ENCODE assay signal across 8 cellular contexts in genomic region chr7:101169838-101170531, GRCh38. TPM values are rescaled to one million over a fixed set of nuclear protein-coding genes. Genes with fewer than 3 reads are reported as not detected.
DNase-seq lines count a peak whose midpoint lies in the region; ATAC-seq, FAIRE-seq and TF ChIP-seq lines count a peak whose summit lies in the region.

No MANE protein-coding gene starts in this region.

- peaks cover 88% of the 10 kb centered on the region for H3K27me3 ChIP-seq in colonic mucosa
- peaks cover 8 to 23% (median 18%) of the 10 kb centered on the region in 4 donors for H3K27me3 ChIP-seq in liver (ENCODE audit: control insufficient read depth in 4 of 4, insufficient read depth in 4 of 4, low read length in 3 of 4)

- no peak for TF ChIP-seq EP300 in A549 (IDR thresholded peaks at IDR 0.05)

- H3K9me3 ChIP-seq in A549, result no peaks in the 10 kb centered on the region
- H3K9me3 ChIP-seq in colonic mucosa, result no peaks in the 10 kb centered on the region
- H3K9me3 ChIP-seq in liver (ENCODE audit: control insufficient read depth in 4 of 4, low read length in 3 of 4), result no peaks in the 10 kb centered on the region

- H3K36me3 ChIP-seq in colonic mucosa (no peaks in the 10 kb centered on the region), liver (ENCODE audit: control insufficient read depth in 4 of 4, insufficient read depth in 3 of 4, low read depth in 1 of 4, low read length in 3 of 4) (no peaks in the 10 kb centered on the region)

- peaks cover 87% of the 10 kb centered on the region for H3K27me3 Mint-ChIP-seq in activated CD4-positive, alpha-beta T cell treated with anti-CD3 and anti-CD28 coated beads, Interleukin-2, amount 10 ng/mL, durations not matched to agents 7 days and 5 days

- no peak for FAIRE-seq in A549 (lab: Jason Lieb, UNC)

- H3K4me1 ChIP-seq in A549 (peaks cover 82% of the 10 kb centered on the region), colonic mucosa (peaks cover 19% of the 10 kb centered on the region), liver (ENCODE audit: control insufficient read depth in 4 of 4, insufficient read depth in 4 of 4, low read length in 3 of 4) (peaks cover 13 to 42% (median 17%) of the 10 kb centered on the region in 4 donors)

- H3K27ac Mint-ChIP-seq in activated CD4-positive, alpha-beta T cell treated with anti-CD3 and anti-CD28 coated beads, Interleukin-2, amount 10 ng/mL, durations not matched to agents 7 days and 5 days, result no peak overlapping the region

- H3K9me3 Mint-ChIP-seq in activated CD4-positive, alpha-beta T cell treated with anti-CD3 and anti-CD28 coated beads, Interleukin-2, amount 10 ng/mL, durations not matched to agents 7 days and 5 days, result no peaks in the 10 kb centered on the region

- TF ChIP-seq RAD21 in A549 (conservative IDR thresholded peaks at IDR 0.05 in 1 of 2, IDR thresholded peaks at IDR 0.05 in 1 of 2), result peak; percentile 64 to 69
- peak; percentile 68 to 79 for TF ChIP-seq RAD21 in liver (IDR thresholded peaks at IDR 0.05)

- intact Hi-C loops in colonic mucosa (cut with DNase I), result loop anchor here (2.0 kb wide), 1 partner anchor 23 kb away; no protein-coding TSS in a partner anchor

- H3K4me1 Mint-ChIP-seq in activated CD4-positive, alpha-beta T cell treated with anti-CD3 and anti-CD28 coated beads, Interleukin-2, amount 10 ng/mL, durations not matched to agents 7 days and 5 days, result peaks cover 61% of the 10 kb centered on the region

- peak in 1 of 2 experiments; percentile 63 for DNase-seq in A549 (ENCODE audit: low read depth in 1 of 2, low spot score in 1 of 2)
- peak; percentile 51 for DNase-seq in NCI-H226
- DNase-seq in activated CD4-positive, alpha-beta T cell treated with anti-CD3 and anti-CD28 coated beads, Interleukin-2, amount 10 ng/mL, durations not matched to agents 7 days and 5 days, result peak; percentile 79
- peak; percentile 81 for DNase-seq in colonic mucosa
- peak; percentile 49 for DNase-seq in stimulated activated CD8-positive, alpha-beta memory T cell treated with anti-CD3 and anti-CD28 coated beads, Interleukin-12 subunit alpha, Interleukin-12 subunit beta, amount 100 ng/mL, for 24 hours (ENCODE audit: extremely low read depth)
- no peak for DNase-seq in NCI-H446 treated with DMSO at 0.1 percent for 48 hours (lab: John Stamatoyannopoulos, UW)

- H3K4me2 ChIP-seq in A549, result peak overlapping the region; percentile 98

- WGBS in A549 (ENCODE audit: missing lambda C conversion rate), result 3% methylated on average over 20 of the region's 32 CpGs
- 2% methylated on average over 32 of the region's 32 CpGs for WGBS in liver

- H3K27ac ChIP-seq in A549 (peak overlapping the region in 1 of 2 experiments; percentile 46; a peak in 4 of 6 replicates), colonic mucosa (no peak overlapping the region), liver (ENCODE audit: low read depth in 1 of 2, low read length in 2 of 2) (no peak overlapping the region)

- CTCF ChIA-PET in A549 (lab: Yijun Ruan, JAX), result interaction anchor here (0.5 to 3.1 kb wide), 28 partner anchors 8 to 298 kb away, joined by 3 to 56 read pairs (median 4); partner anchors contain the start of genes AP1S1 and NAT16
- CTCF ChIA-PET in activated CD4-positive, alpha-beta T cell treated with anti-CD3 and anti-CD28 coated beads, Interleukin-2, amount 10 ng/mL, durations not matched to agents 7 days and 5 days (lab: Charles Lee), result interaction anchor here (0.7 to 3.0 kb wide), 6 partner anchors 12 to 104 kb away, joined by 3 to 23 read pairs (median 3); no protein-coding TSS in a partner anchor

- H3K4me3 ChIP-seq in A549 (peak overlapping the region; percentile 36), colonic mucosa (no peak overlapping the region), liver (ENCODE audit: low read depth in 1 of 3, low read length in 3 of 3) (no peak overlapping the region)

- TF ChIP-seq POLR2A in A549 (IDR thresholded peaks at IDR 0.05; ENCODE audit: low read length), result no peak

- H3K36me3 Mint-ChIP-seq in activated CD4-positive, alpha-beta T cell treated with anti-CD3 and anti-CD28 coated beads, Interleukin-2, amount 10 ng/mL, durations not matched to agents 7 days and 5 days (ENCODE audit: low read depth), result peaks cover 2% of the 10 kb centered on the region

- no peak overlapping the region for H3K9ac ChIP-seq in colonic mucosa (ENCODE audit: low read depth in 2 of 2, low read length in 2 of 2)
- H3K9ac ChIP-seq in liver (ENCODE audit: low read depth in 1 of 2, low read length in 2 of 2), result no peak overlapping the region

- peak; percentile 85 for TF ChIP-seq CTCF in A549 (IDR thresholded peaks at IDR 0.05)
- peak; percentile 91 for TF ChIP-seq CTCF in colonic mucosa (IDR thresholded peaks at IDR 0.05)
- peak; percentile 76 for TF ChIP-seq CTCF in liver (IDR thresholded peaks at IDR 0.05; ENCODE audit: low read depth, low read length, missing input control)

- ATAC-seq in A549 (peak; percentile 32 to 62; a peak in 4 of 6 replicates), GM18909 (IDR thresholded peaks at IDR 0.05; ENCODE audit: poor library complexity, unreplicated experiment) (peak; percentile 48)

- H3K4me3 Mint-ChIP-seq in activated CD4-positive, alpha-beta T cell treated with anti-CD3 and anti-CD28 coated beads, Interleukin-2, amount 10 ng/mL, durations not matched to agents 7 days and 5 days, result no peak overlapping the region

- POLR2A ChIA-PET in A549 (lab: Yijun Ruan, JAX), result no interaction called here
- POLR2A ChIA-PET in activated CD4-positive, alpha-beta T cell treated with anti-CD3 and anti-CD28 coated beads, Interleukin-2, amount 10 ng/mL, durations not matched to agents 7 days and 5 days (lab: Charles Lee), result no interaction called here

TF ChIP-seq in A549, 52 proteins besides CTCF, POLR2A, EP300 and RAD21 (continues in another document):
- peak; percentile 82 for TF ChIP-seq SMC3 (IDR thresholded peaks at IDR 0.05)

TF ChIP-seq in liver, 16 proteins besides CTCF, POLR2A, EP300 and RAD21:
- no peak for TF ChIP-seq SP1 (IDR thresholded peaks at IDR 0.05)
- no peak for TF ChIP-seq HNF4G (IDR thresholded peaks at IDR 0.05)
- TF ChIP-seq EGR1 (IDR thresholded peaks at IDR 0.05; ENCODE audit: low read depth in 2 of 2), result peak; percentile 84 to 86
- TF ChIP-seq HNF4A (conservative IDR thresholded peaks at IDR 0.05), result no peak

RNA-seq across cellular contexts. Expression of gene VGF, which starts 4.6 kb away (rescaled TPM):
- polyA plus RNA-seq in A549 (2011; rRNA removed), result 0.16 and 0.21 TPM in 2 replicates
- 0.42 and 0.73 TPM in 2 replicates for polyA plus RNA-seq in A549 (2012; cell fraction: cytosol; rRNA removed)
- 0.97 and 1.7 TPM in 2 replicates for polyA plus RNA-seq in A549 (2012; cell fraction: nucleus; rRNA removed)
- polyA plus RNA-seq in A549 (2017; fragmentation: RNase III; extraction: RNeasy Plus Mini Kit Qiagen cat#74134 plus additional on column Dnase treatment), result 1.4 to 2.7 TPM (median 2.0 TPM) in 3 replicates
- polyA minus RNA-seq in A549 (2011; rRNA and poly(A)+ RNA removed), result 0.17 TPM in 1 of 2 replicates, not detected in the other
- under 1 TPM; 0.15 to 0.22 TPM for total RNA-seq in activated CD4-positive, alpha-beta T cell treated with anti-CD3 and anti-CD28 coated beads, Interleukin-2, amount 10 ng/mL, durations not matched to agents 7 days and 5 days
- total RNA-seq in colonic mucosa, result 1 to 10 TPM in 1 of 2 donors, under 1 TPM in 1; 0.90 to 3.1 TPM
- not detected for total RNA-seq in liver
- not detected for polyA plus RNA-seq in liver

RNA-seq across cellular contexts. Expression of gene NAT16, which starts 10.1 kb away (rescaled TPM):
- polyA plus RNA-seq in A549 (2011; rRNA removed), result 0.03 and 0.05 TPM in 2 replicates
- polyA plus RNA-seq in A549 (2012; cell fraction: cytosol; rRNA removed), result 0.03 and 0.04 TPM in 2 replicates
- 0.09 and 0.18 TPM in 2 replicates for polyA plus RNA-seq in A549 (2012; cell fraction: nucleus; rRNA removed)
- polyA plus RNA-seq in A549 (2017; fragmentation: RNase III; extraction: RNeasy Plus Mini Kit Qiagen cat#74134 plus additional on column Dnase treatment), result 0.07 to 0.12 TPM in 2 of 3 replicates, not detected in the other
- polyA minus RNA-seq in A549 (2011; rRNA and poly(A)+ RNA removed), result not detected in 2 replicates
- not detected for total RNA-seq in activated CD4-positive, alpha-beta T cell treated with anti-CD3 and anti-CD28 coated beads, Interleukin-2, amount 10 ng/mL, durations not matched to agents 7 days and 5 days
- not detected for total RNA-seq in colonic mucosa
- not detected for total RNA-seq in liver
- polyA plus RNA-seq in liver, result not detected

RNA-seq across cellular contexts. Expression of gene AP1S1, which starts 15.7 kb away (rescaled TPM):
- 107 and 128 TPM in 2 replicates for polyA plus RNA-seq in A549 (2011; rRNA removed)
- 163 and 166 TPM in 2 replicates for polyA plus RNA-seq in A549 (2012; cell fraction: cytosol; rRNA removed)
- 79.8 and 104 TPM in 2 replicates for polyA plus RNA-seq in A549 (2012; cell fraction: nucleus; rRNA removed)
- polyA plus RNA-seq in A549 (2017; fragmentation: RNase III; extraction: RNeasy Plus Mini Kit Qiagen cat#74134 plus additional on column Dnase treatment), result 181 to 187 TPM (median 182 TPM) in 3 replicates
- polyA minus RNA-seq in A549 (2011; rRNA and poly(A)+ RNA removed), result 48.5 and 54.1 TPM in 2 replicates
- 10 to 100 TPM; 37.9 to 48.2 TPM for total RNA-seq in activated CD4-positive, alpha-beta T cell treated with anti-CD3 and anti-CD28 coated beads, Interleukin-2, amount 10 ng/mL, durations not matched to agents 7 days and 5 days
- total RNA-seq in colonic mucosa, result 100 to 1,000 TPM; 111 to 127 TPM
- total RNA-seq in liver, result 10 to 100 TPM; 20.9 to 23.1 TPM
- 10 to 100 TPM; 13.8 to 25.7 TPM for polyA plus RNA-seq in liver

RNA-seq across cellular contexts. Expression of gene MOGAT3, which starts 30.9 kb away (rescaled TPM):
- polyA plus RNA-seq in A549 (2011; rRNA removed) (0.11 and 0.14 TPM in 2 replicates), A549 (2017; fragmentation: RNase III; extraction: RNeasy Plus Mini Kit Qiagen cat#74134 plus additional on column Dnase treatment) (0.09 TPM in 1 of 3 replicates, not detected in the others), liver (1 to 10 TPM; 3.3 to 7.9 TPM)
- polyA plus RNA-seq in A549 (2012; cell fraction: cytosol; rRNA removed), result 0.05 TPM in 1 of 2 replicates, not detected in the other
- 0.02 and 0.10 TPM in 2 replicates for polyA plus RNA-seq in A549 (2012; cell fraction: nucleus; rRNA removed)
- polyA minus RNA-seq in A549 (2011; rRNA and poly(A)+ RNA removed), result 0.44 TPM in 1 of 2 replicates, not detected in the other
- not detected for total RNA-seq in activated CD4-positive, alpha-beta T cell treated with anti-CD3 and anti-CD28 coated beads, Interleukin-2, amount 10 ng/mL, durations not matched to agents 7 days and 5 days
- total RNA-seq in colonic mucosa (10 to 100 TPM; 33.2 to 47.7 TPM), liver (1 to 10 TPM; 1.8 to 4.2 TPM)

RNA-seq across cellular contexts. Expression of gene SERPINE1, which starts 43.1 kb away (rescaled TPM):
- polyA plus RNA-seq in A549 (2011; rRNA removed) (300 and 355 TPM in 2 replicates), A549 (2017; fragmentation: RNase III; extraction: RNeasy Plus Mini Kit Qiagen cat#74134 plus additional on column Dnase treatment) (286 to 399 TPM (median 346 TPM) in 3 replicates), liver (10 to 100 TPM in 1 of 2 donors, 1 to 10 TPM in 1; 5.8 to 18.6 TPM)
- 315 and 419 TPM in 2 replicates for polyA plus RNA-seq in A549 (2012; cell fraction: cytosol; rRNA removed)
- polyA plus RNA-seq in A549 (2012; cell fraction: nucleus; rRNA removed), result 684 and 700 TPM in 2 replicates
- 377 and 382 TPM in 2 replicates for polyA minus RNA-seq in A549 (2011; rRNA and poly(A)+ RNA removed)
- under 1 TPM; 0.05 to 0.27 TPM for total RNA-seq in activated CD4-positive, alpha-beta T cell treated with anti-CD3 and anti-CD28 coated beads, Interleukin-2, amount 10 ng/mL, durations not matched to agents 7 days and 5 days
- total RNA-seq in colonic mucosa (1 to 10 TPM; 1.4 to 6.1 TPM), liver (10 to 100 TPM in 1 of 2 donors, under 1 TPM in 1; 0.93 to 10.2 TPM)
